ENCODE assay signal across 1 cellular context in the genomic region with DNA sequence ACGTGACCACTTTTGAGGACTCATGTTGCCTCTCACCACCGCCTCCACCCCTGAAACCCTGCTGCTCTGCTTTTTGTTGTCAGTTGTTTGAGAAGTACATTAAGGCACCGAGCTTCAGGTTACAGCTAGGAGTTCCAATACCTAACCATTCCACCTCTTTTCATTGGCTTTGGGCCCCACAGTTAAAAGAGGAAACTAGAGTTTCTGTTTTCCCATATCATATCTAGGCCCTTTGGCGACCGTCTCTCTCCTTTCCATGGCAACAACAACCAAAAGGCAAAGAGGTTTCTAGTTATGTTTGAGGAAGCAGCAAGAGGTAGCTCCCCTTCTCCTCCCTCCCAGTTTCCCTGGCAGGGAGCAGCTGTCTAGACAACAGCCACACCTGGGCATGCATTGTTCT.
TF ChIP-seq lines count a peak whose summit lies in the region.

No MANE protein-coding gene starts in this region.

TF ChIP-seq in GM23338, 12 proteins besides CTCF, POLR2A, EP300 and RAD21 (continued from another document):
- TF ChIP-seq, protein P1, sequence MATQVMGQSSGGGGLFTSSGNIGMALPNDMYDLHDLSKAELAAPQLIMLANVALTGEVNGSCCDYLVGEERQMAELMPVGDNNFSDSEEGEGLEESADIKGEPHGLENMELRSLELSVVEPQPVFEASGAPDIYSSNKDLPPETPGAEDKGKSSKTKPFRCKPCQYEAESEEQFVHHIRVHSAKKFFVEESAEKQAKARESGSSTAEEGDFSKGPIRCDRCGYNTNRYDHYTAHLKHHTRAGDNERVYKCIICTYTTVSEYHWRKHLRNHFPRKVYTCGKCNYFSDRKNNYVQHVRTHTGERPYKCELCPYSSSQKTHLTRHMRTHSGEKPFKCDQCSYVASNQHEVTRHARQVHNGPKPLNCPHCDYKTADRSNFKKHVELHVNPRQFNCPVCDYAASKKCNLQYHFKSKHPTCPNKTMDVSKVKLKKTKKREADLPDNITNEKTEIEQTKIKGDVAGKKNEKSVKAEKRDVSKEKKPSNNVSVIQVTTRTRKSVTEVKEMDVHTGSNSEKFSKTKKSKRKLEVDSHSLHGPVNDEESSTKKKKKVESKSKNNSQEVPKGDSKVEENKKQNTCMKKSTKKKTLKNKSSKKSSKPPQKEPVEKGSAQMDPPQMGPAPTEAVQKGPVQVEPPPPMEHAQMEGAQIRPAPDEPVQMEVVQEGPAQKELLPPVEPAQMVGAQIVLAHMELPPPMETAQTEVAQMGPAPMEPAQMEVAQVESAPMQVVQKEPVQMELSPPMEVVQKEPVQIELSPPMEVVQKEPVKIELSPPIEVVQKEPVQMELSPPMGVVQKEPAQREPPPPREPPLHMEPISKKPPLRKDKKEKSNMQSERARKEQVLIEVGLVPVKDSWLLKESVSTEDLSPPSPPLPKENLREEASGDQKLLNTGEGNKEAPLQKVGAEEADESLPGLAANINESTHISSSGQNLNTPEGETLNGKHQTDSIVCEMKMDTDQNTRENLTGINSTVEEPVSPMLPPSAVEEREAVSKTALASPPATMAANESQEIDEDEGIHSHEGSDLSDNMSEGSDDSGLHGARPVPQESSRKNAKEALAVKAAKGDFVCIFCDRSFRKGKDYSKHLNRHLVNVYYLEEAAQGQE (IDR thresholded peaks at IDR 0.05; ENCODE audit: unreplicated experiment), result no peak
- TF ChIP-seq CREB1 (CRISPR knock-in tag; IDR thresholded peaks at IDR 0.05; ENCODE audit: low read depth) (no peak), EZH2 (IDR thresholded peaks at IDR 0.05; ENCODE audit: low read depth, unreplicated experiment) (no peak), EZH2phosphoT487 (IDR thresholded peaks at IDR 0.05; ENCODE audit: unreplicated experiment) (no peak), POLR2AphosphoS5 (IDR thresholded peaks at IDR 0.05; ENCODE audit: low read depth) (no peak), ZNF114 (CRISPR knock-in tag; IDR thresholded peaks at IDR 0.05) (no peak), STAT1 (IDR thresholded peaks at IDR 0.05; ENCODE audit: unreplicated experiment) (no peak), ZNF331 (CRISPR knock-in tag; IDR thresholded peaks at IDR 0.05; ENCODE audit: low read depth) (no peak), NANOG (IDR thresholded peaks at IDR 0.05; ENCODE audit: borderline replicate concordance) (no peak), JUNB (IDR thresholded peaks at IDR 0.05; ENCODE audit: unreplicated experiment) (no peak)
- TF ChIP-seq, protein P2, sequence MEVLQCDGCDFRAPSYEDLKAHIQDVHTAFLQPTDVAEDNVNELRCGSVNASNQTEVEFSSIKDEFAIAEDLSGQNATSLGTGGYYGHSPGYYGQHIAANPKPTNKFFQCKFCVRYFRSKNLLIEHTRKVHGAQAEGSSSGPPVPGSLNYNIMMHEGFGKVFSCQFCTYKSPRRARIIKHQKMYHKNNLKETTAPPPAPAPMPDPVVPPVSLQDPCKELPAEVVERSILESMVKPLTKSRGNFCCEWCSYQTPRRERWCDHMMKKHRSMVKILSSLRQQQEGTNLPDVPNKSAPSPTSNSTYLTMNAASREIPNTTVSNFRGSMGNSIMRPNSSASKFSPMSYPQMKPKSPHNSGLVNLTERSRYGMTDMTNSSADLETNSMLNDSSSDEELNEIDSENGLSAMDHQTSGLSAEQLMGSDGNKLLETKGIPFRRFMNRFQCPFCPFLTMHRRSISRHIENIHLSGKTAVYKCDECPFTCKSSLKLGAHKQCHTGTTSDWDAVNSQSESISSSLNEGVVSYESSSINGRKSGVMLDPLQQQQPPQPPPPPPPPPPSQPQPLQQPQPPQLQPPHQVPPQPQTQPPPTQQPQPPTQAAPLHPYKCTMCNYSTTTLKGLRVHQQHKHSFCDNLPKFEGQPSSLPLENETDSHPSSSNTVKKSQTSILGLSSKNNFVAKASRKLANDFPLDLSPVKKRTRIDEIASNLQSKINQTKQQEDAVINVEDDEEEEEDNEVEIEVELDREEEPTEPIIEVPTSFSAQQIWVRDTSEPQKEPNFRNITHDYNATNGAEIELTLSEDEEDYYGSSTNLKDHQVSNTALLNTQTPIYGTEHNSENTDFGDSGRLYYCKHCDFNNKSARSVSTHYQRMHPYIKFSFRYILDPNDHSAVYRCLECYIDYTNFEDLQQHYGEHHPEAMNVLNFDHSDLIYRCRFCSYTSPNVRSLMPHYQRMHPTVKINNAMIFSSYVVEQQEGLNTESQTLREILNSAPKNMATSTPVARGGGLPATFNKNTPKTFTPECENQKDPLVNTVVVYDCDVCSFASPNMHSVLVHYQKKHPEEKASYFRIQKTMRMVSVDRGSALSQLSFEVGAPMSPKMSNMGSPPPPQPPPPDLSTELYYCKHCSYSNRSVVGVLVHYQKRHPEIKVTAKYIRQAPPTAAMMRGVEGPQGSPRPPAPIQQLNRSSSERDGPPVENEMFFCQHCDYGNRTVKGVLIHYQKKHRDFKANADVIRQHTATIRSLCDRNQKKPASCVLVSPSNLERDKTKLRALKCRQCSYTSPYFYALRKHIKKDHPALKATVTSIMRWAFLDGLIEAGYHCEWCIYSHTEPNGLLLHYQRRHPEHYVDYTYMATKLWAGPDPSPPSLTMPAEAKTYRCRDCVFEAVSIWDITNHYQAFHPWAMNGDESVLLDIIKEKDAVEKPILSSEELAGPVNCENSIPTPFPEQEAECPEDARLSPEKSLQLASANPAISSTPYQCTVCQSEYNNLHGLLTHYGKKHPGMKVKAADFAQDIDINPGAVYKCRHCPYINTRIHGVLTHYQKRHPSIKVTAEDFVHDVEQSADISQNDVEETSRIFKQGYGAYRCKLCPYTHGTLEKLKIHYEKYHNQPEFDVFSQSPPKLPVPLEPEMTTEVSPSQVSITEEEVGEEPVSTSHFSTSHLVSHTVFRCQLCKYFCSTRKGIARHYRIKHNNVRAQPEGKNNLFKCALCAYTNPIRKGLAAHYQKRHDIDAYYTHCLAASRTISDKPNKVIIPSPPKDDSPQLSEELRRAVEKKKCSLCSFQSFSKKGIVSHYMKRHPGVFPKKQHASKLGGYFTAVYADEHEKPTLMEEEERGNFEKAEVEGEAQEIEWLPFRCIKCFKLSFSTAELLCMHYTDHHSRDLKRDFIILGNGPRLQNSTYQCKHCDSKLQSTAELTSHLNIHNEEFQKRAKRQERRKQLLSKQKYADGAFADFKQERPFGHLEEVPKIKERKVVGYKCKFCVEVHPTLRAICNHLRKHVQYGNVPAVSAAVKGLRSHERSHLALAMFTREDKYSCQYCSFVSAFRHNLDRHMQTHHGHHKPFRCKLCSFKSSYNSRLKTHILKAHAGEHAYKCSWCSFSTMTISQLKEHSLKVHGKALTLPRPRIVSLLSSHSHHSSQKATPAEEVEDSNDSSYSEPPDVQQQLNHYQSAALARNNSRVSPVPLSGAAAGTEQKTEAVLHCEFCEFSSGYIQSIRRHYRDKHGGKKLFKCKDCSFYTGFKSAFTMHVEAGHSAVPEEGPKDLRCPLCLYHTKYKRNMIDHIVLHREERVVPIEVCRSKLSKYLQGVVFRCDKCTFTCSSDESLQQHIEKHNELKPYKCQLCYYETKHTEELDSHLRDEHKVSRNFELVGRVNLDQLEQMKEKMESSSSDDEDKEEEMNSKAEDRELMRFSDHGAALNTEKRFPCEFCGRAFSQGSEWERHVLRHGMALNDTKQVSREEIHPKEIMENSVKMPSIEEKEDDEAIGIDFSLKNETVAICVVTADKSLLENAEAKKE (CRISPR knock-in tag; IDR thresholded peaks at IDR 0.05), result no peak
